In genomic region chr17:8888704-8889302, GRCh38 we compare ENCODE assay signal across 14 cellular contexts. TPM values are rescaled to one million over a fixed set of nuclear protein-coding genes. Genes with fewer than 3 reads are reported as not detected.
"Had no signal": no experiment of that assay in that cellular context is flagged by ENCODE, and none has a peak within 500 bp of the region (broad histone marks: within the 10 kb centered on the region; RNA-seq: fewer than 3 reads in every experiment).

No MANE protein-coding gene starts in this region.

- DNase-seq: activated naive CD4-positive, alpha-beta T cell treated with anti-CD3 and anti-CD28 coated beads, Interleukin-2, amount 50 U/mL, for 16 hours; amniotic stem cell; dorsolateral prefrontal cortex; erythroblast; sigmoid colon; spleen; stimulated activated naive CD8-positive, alpha-beta T cell treated with anti-CD3 and anti-CD28 coated beads, Interleukin-15, amount 100 ng/mL, for 72 hours; T-helper 9 cell had no signal

- H3K4me2 ChIP-seq: hepatocyte had no signal

- H3K9me3 ChIP-seq: pancreas, sigmoid colon, spleen, upper lobe of left lung had no signal

- ATAC-seq: activated CD4-positive, CD25-positive, alpha-beta regulatory T cell treated with anti-CD3 and anti-CD28 coated beads, Interleukin-2, amount 50 U/mL, for 24 hours; stimulated activated naive CD8-positive, alpha-beta T cell treated with anti-CD3 and anti-CD28 coated beads, Interleukin-15, amount 100 ng/mL, for 72 hours had no signal

- H3K9me3 Mint-ChIP-seq: endodermal cell; stimulated activated naive CD8-positive, alpha-beta T cell treated with anti-CD3 and anti-CD28 coated beads, Interleukin-15, amount 100 ng/mL, for 72 hours had no signal

- H3K4me3 ChIP-seq: dorsolateral prefrontal cortex, hepatocyte, pancreas, sigmoid colon, spleen, upper lobe of left lung had no signal

- H3K4me3 Mint-ChIP-seq: endodermal cell; stimulated activated naive CD8-positive, alpha-beta T cell treated with anti-CD3 and anti-CD28 coated beads, Interleukin-15, amount 100 ng/mL, for 72 hours had no signal

- H3K27ac Mint-ChIP-seq: endodermal cell had no signal

- H3K27ac ChIP-seq: dorsolateral prefrontal cortex, hepatocyte, pancreas, sigmoid colon, spleen, upper lobe of left lung had no signal

- H2AFZ ChIP-seq: hepatocyte had no signal

- H3K4me1 ChIP-seq: pancreas, sigmoid colon had no signal

- H3K27me3 Mint-ChIP-seq: stimulated activated naive CD8-positive, alpha-beta T cell treated with anti-CD3 and anti-CD28 coated beads, Interleukin-15, amount 100 ng/mL, for 72 hours had no signal

- H3K36me3 ChIP-seq: pancreas, sigmoid colon had no signal

- H3K27me3 ChIP-seq: dorsolateral prefrontal cortex, pancreas, spleen, upper lobe of left lung had no signal

- H3K79me2 ChIP-seq: hepatocyte had no signal

RNA-seq across cellular contexts. Expression of gene PIK3R6, which starts 21.3 kb away (rescaled TPM):
- polyA plus RNA-seq: neural cell had no signal
